Comparison of ENCODE assay signal across 8 cellular contexts in genomic region chr9:124941689-124942561, GRCh38. TPM values are rescaled to one million over a fixed set of nuclear protein-coding genes. Genes with fewer than 3 reads are reported as not detected.
DNase-seq lines count a peak whose midpoint lies in the region; ATAC-seq and TF ChIP-seq lines count a peak whose summit lies in the region.

No MANE protein-coding gene starts in this region.

- BruUV-seq in PC-3 (replicated peaks; lab: Mats Ljungman, UMichigan), result no TSS peak

- peak overlapping the region; percentile 96 for H3K27ac Mint-ChIP-seq in activated T-helper 17 cell treated with anti-CD3 and anti-CD28 coated beads, Interleukin-2, amount 50 U/mL, for 72 hours
- H3K27ac Mint-ChIP-seq in neural progenitor cell, result peak overlapping the region; percentile 95

- ATAC-seq in GM18519 (IDR thresholded peaks at IDR 0.05; ENCODE audit: low FRiP score, unreplicated experiment) (peak; percentile 5), HG02943 (IDR thresholded peaks at IDR 0.05; ENCODE audit: low read depth, unreplicated experiment) (peak; percentile 31), PC-3 (peak; percentile 17)
- ATAC-seq in activated T-helper 17 cell treated with anti-CD3 and anti-CD28 coated beads, Interleukin-2, amount 50 U/mL, for 72 hours (replicated peaks), result peak; percentile 47

- H3K9me2 ChIP-seq in PC-3 (replicated peaks; ENCODE audit: low read length), result no peaks in the 10 kb centered on the region

- peaks cover 14% of the 10 kb centered on the region for H3K4me1 Mint-ChIP-seq in activated T-helper 17 cell treated with anti-CD3 and anti-CD28 coated beads, Interleukin-2, amount 50 U/mL, for 72 hours
- H3K4me1 Mint-ChIP-seq in neural progenitor cell, result peaks cover 15% of the 10 kb centered on the region

- H3K4me1 ChIP-seq in PC-3 (ENCODE audit: insufficient read depth, low read length) (peaks cover 12% of the 10 kb centered on the region), neural progenitor cell (peaks cover 4% of the 10 kb centered on the region), subcutaneous abdominal adipose tissue (ENCODE audit: control insufficient read depth in 5 of 5, insufficient read depth in 5 of 5, low read length in 5 of 5) (peaks cover 0 to 21% (median 18%) of the 10 kb centered on the region in 5 donors)

- no peaks in the 10 kb centered on the region for H3K36me3 ChIP-seq in PC-3 (ENCODE audit: low read depth, low read length)
- H3K36me3 ChIP-seq in neural progenitor cell, result no peaks in the 10 kb centered on the region
- peaks cover 0 to 7% (median 5%) of the 10 kb centered on the region in 5 donors for H3K36me3 ChIP-seq in subcutaneous abdominal adipose tissue (ENCODE audit: control insufficient read depth in 5 of 5, insufficient read depth in 5 of 5, low read length in 5 of 5)

- POLR2A ChIA-PET in PC-3 (lab: Charles Lee; ENCODE audit: unreplicated experiment), result interaction anchor here (0.6 kb wide), 1 partner anchor 78 kb away, joined by 3 read pairs; no protein-coding TSS in a partner anchor

- peak overlapping the region; percentile 92 for H3K4me3 ChIP-seq in PC-3 (ENCODE audit: low read length)
- H3K4me3 ChIP-seq in fibroblast of villous mesenchyme (ENCODE audit: low read depth, low read length), result peak overlapping the region; percentile 82
- H3K4me3 ChIP-seq in neural progenitor cell, result peak overlapping the region; percentile 78
- H3K4me3 ChIP-seq in subcutaneous abdominal adipose tissue (ENCODE audit: low read depth in 1 of 5, low read length in 5 of 5), result peak overlapping the region; percentile 81 to 98 (median 94)

- H3K9ac ChIP-seq in PC-3 (ENCODE audit: low read length) (peak overlapping the region; percentile 94), neural progenitor cell (peak overlapping the region; percentile 80), subcutaneous abdominal adipose tissue (ENCODE audit: low read length in 5 of 5) (peak overlapping the region; percentile 92 to 99 (median 98))

- H3K9me3 ChIP-seq in PC-3 (ENCODE audit: low read length) (no peaks in the 10 kb centered on the region), neural progenitor cell (ENCODE audit: low read depth) (no peaks in the 10 kb centered on the region), subcutaneous abdominal adipose tissue (ENCODE audit: control insufficient read depth in 5 of 5, low read length in 5 of 5) (no peaks in the 10 kb centered on the region)

- H3F3A ChIP-seq in PC-3 (ENCODE audit: low read length, unreplicated experiment), result no peaks in the 10 kb centered on the region
- H3F3A ChIP-seq in neural progenitor cell (ENCODE audit: low read depth), result peaks cover 35% of the 10 kb centered on the region

- H3K79me2 ChIP-seq in PC-3 (ENCODE audit: low read length) (peaks cover 6% of the 10 kb centered on the region; the same call in 1 of the 2 replicates), neural progenitor cell (ENCODE audit: low read depth) (peaks cover 3% of the 10 kb centered on the region)

- peak overlapping the region; percentile 72 for H2AFZ ChIP-seq in PC-3 (ENCODE audit: low read length)
- peak overlapping the region; percentile 89 for H2AFZ ChIP-seq in neural progenitor cell (replicated peaks)

- no peaks in the 10 kb centered on the region for H4K20me1 ChIP-seq in PC-3 (ENCODE audit: low read length)
- H4K20me1 ChIP-seq in neural progenitor cell (ENCODE audit: low read depth), result no peaks in the 10 kb centered on the region

- H3K27ac ChIP-seq in PC-3 (ENCODE audit: low read length) (peak overlapping the region; percentile 90), neural progenitor cell (peak overlapping the region; percentile 87), subcutaneous abdominal adipose tissue (ENCODE audit: low read depth, low read length) (peak overlapping the region; percentile 99)

- intact Hi-C loops in PC-3 (cut with micrococcal nuclease), result loop anchor here (2.0 kb wide), 1 partner anchor 201 kb away; the partner anchor contains the start of gene SCAI

- CTCF ChIA-PET in PC-3 (lab: Charles Lee), result no interaction called here

- H3K4me2 ChIP-seq in PC-3 (ENCODE audit: low read length), result peak overlapping the region; percentile 95
- H3K4me2 ChIP-seq in neural progenitor cell, result peak overlapping the region; percentile 96

- TF ChIP-seq CTCF in PC-3 (conservative IDR thresholded peaks at IDR 0.05; ENCODE audit: low read depth, low read length) (no peak), fibroblast of villous mesenchyme (IDR thresholded peaks at IDR 0.05; ENCODE audit: insufficient read depth, low read depth, low read length) (no peak), neural progenitor cell (IDR thresholded peaks at IDR 0.05) (peak; percentile 8)

- H3K27me3 ChIP-seq in PC-3 (ENCODE audit: low read length) (no peaks in the 10 kb centered on the region), neural progenitor cell (no peaks in the 10 kb centered on the region), subcutaneous abdominal adipose tissue (ENCODE audit: control insufficient read depth in 5 of 5, insufficient read depth in 4 of 5, low read length in 5 of 5) (no peaks in the 10 kb centered on the region)

- H3K4me3 Mint-ChIP-seq in activated T-helper 17 cell treated with anti-CD3 and anti-CD28 coated beads, Interleukin-2, amount 50 U/mL, for 72 hours, result peak overlapping the region; percentile 92
- H3K4me3 Mint-ChIP-seq in neural progenitor cell, result peak overlapping the region; percentile 95

- no peaks in the 10 kb centered on the region for H3K9me3 Mint-ChIP-seq in activated T-helper 17 cell treated with anti-CD3 and anti-CD28 coated beads, Interleukin-2, amount 50 U/mL, for 72 hours
- H3K9me3 Mint-ChIP-seq in neural progenitor cell, result no peaks in the 10 kb centered on the region

- peaks cover 40% of the 10 kb centered on the region for H3K36me3 Mint-ChIP-seq in activated T-helper 17 cell treated with anti-CD3 and anti-CD28 coated beads, Interleukin-2, amount 50 U/mL, for 72 hours (ENCODE audit: low read depth)
- H3K36me3 Mint-ChIP-seq in neural progenitor cell, result no peaks in the 10 kb centered on the region

- peak; percentile 24 for DNase-seq in PC-3
- DNase-seq in fibroblast of villous mesenchyme (ENCODE audit: low read depth), result peak; percentile 70
- peak; percentile 62 for DNase-seq in neural progenitor cell (ENCODE audit: low spot score)
- DNase-seq in NCI-H2196 treated with DMSO at 0.1 percent for 48 hours (lab: John Stamatoyannopoulos, UW; ENCODE audit: unreplicated experiment), result no peak

- H3K27me3 Mint-ChIP-seq in activated T-helper 17 cell treated with anti-CD3 and anti-CD28 coated beads, Interleukin-2, amount 50 U/mL, for 72 hours, result no peaks in the 10 kb centered on the region
- H3K27me3 Mint-ChIP-seq in neural progenitor cell (ENCODE audit: insufficient read depth, low read depth), result no peaks in the 10 kb centered on the region

RNA-seq across cellular contexts. Expression of gene GOLGA1, which starts 1.0 kb away (rescaled TPM):
- 8.6 and 13.2 TPM in 2 replicates for total RNA-seq in PC-3 (2014; rRNA removed)
- total RNA-seq in activated T-helper 17 cell treated with anti-CD3 and anti-CD28 coated beads, Interleukin-2, amount 50 U/mL, for 72 hours, result 10 to 100 TPM; 19.7 to 39.8 TPM
- total RNA-seq in fibroblast of villous mesenchyme, result 9.9 and 11.3 TPM in 2 replicates
- 9.5 and 17.8 TPM in 2 replicates for total RNA-seq in neural progenitor cell (ENCODE audit: low replicate concordance)
